24 cellular contexts compared by ENCODE assay signal in genomic region chr2:241308267-241308666, GRCh38. TPM values are rescaled to one million over a fixed set of nuclear protein-coding genes. Genes with fewer than 3 reads are reported as not detected.
A peak's percentile ranks its signal among the peaks of the same experiment; 100 is the strongest.
DNase-seq lines count a peak whose midpoint lies in the region; TF ChIP-seq lines count a peak whose summit lies in the region.
"Had no signal": no experiment of that assay in that cellular context is flagged by ENCODE, and none has a peak within 500 bp of the region (broad histone marks: within the 10 kb centered on the region; RNA-seq: fewer than 3 reads in every experiment).

No MANE protein-coding gene starts in this region.

- H3K4me1 ChIP-seq in KMS-11 (ENCODE audit: low read depth, poor library complexity, severe bottlenecking) (peaks cover 98% of the 10 kb centered on the region), neural progenitor cell (no peaks in the 10 kb centered on the region), ascending aorta (peaks cover 0 to 12% of the 10 kb centered on the region in 2 donors), neuronal stem cell (ENCODE audit: control insufficient read depth in 2 of 2, insufficient read depth in 1 of 2, low read depth in 1 of 2, low read length in 2 of 2) (no peaks in the 10 kb centered on the region)

- H4K8ac ChIP-seq in neuronal stem cell (ENCODE audit: low read depth, low read length) = no peak overlapping the region

- no peak overlapping the region for H2BK12ac ChIP-seq in neuronal stem cell (ENCODE audit: low read length)

- no peaks in the 10 kb centered on the region for H3K27me3 Mint-ChIP-seq in activated T-cell treated with anti-CD3 and anti-CD28 coated beads, Interleukin-2, amount 50 U/mL, for 24 hours
- no peaks in the 10 kb centered on the region for H3K27me3 Mint-ChIP-seq in neural progenitor cell (ENCODE audit: insufficient read depth, low read depth)

- H3K4me2 ChIP-seq in KMS-11 = peak overlapping the region; percentile 67
- no peak overlapping the region for H3K4me2 ChIP-seq in neural progenitor cell
- H3K4me2 ChIP-seq in neuronal stem cell (ENCODE audit: insufficient read depth, low read length, poor library complexity, severe bottlenecking) = no peak overlapping the region
- H3K4me2 ChIP-seq: A549 had no signal

- no peak overlapping the region for H3K4me3 Mint-ChIP-seq in activated T-cell treated with anti-CD3 and anti-CD28 coated beads, Interleukin-2, amount 50 U/mL, for 24 hours
- H3K4me3 Mint-ChIP-seq in neural progenitor cell = no peak overlapping the region
- H3K4me3 Mint-ChIP-seq: H9 had no signal

- no peak overlapping the region for H2BK15ac ChIP-seq in neuronal stem cell (ENCODE audit: low read length)

- no peak for DNase-seq in activated T-cell treated with anti-CD3 and anti-CD28 coated beads, Interleukin-2, amount 50 U/mL, for 24 hours
- DNase-seq in activated T-cell treated with anti-CD3 and anti-CD28 coated beads, Interleukin-2, amount 50 U/mL, for 48 hours = no peak
- DNase-seq in choroid plexus epithelial cell (ENCODE audit: low read depth) (peak; percentile 33), neural progenitor cell (ENCODE audit: low spot score) (no peak), ascending aorta (ENCODE audit: low spot score in 2 of 2) (no peak), neuronal stem cell (ENCODE audit: low spot score) (no peak)
- DNase-seq in effector CD4-positive, alpha-beta T cell = no peak
- DNase-seq: activated CD4-positive, alpha-beta T cell treated with anti-CD3 and anti-CD28 coated beads, Interleukin-2, amount 50 U/mL, for 48 hours; activated naive CD4-positive, alpha-beta T cell treated with Interleukin-2 at 50 U/mL for 16 hours; activated T-cell treated with anti-CD3 and anti-CD28 coated beads, Interleukin-2, amount 50 U/mL, for 1 hour; aorta; cerebellar nuclear complex; effector CD8-positive, alpha-beta T cell; H9; NCI-H146; NCI-H526; ovary; right cardiac atrium; stimulated activated CD4-positive, alpha-beta T cell treated with anti-CD3 and anti-CD28 coated beads, Interleukin-15, amount 100 ng/mL, for 24 hours; stimulated activated CD8-positive, alpha-beta memory T cell treated with anti-CD3 and anti-CD28 coated beads, Interleukin-4, amount 100 ng/mL, for 48 hours; substantia nigra had no signal

- no peaks in the 10 kb centered on the region for H3K9me3 Mint-ChIP-seq in activated T-cell treated with anti-CD3 and anti-CD28 coated beads, Interleukin-2, amount 50 U/mL, for 24 hours
- no peaks in the 10 kb centered on the region for H3K9me3 Mint-ChIP-seq in neural progenitor cell
- H3K9me3 Mint-ChIP-seq: H9 had no signal

- H3K9me3 ChIP-seq in neural progenitor cell (ENCODE audit: low read depth) = no peaks in the 10 kb centered on the region
- H3K9me3 ChIP-seq in ascending aorta = no peaks in the 10 kb centered on the region
- H3K9me3 ChIP-seq in neuronal stem cell (replicated peaks in 1 of 2; ENCODE audit: control insufficient read depth in 2 of 2, insufficient read depth in 1 of 2, low read depth in 1 of 2, low read length in 2 of 2) = no peaks in the 10 kb centered on the region
- H3K9me3 ChIP-seq: A549, gastroesophageal sphincter, ovary had no signal

- H3K27ac Mint-ChIP-seq in activated T-cell treated with anti-CD3 and anti-CD28 coated beads, Interleukin-2, amount 50 U/mL, for 24 hours = peak overlapping the region; percentile 44
- no peak overlapping the region for H3K27ac Mint-ChIP-seq in neural progenitor cell

- H3K27ac ChIP-seq in KMS-11 = peak overlapping the region; percentile 73; the same call in 1 of the 2 replicates
- H3K27ac ChIP-seq in neural progenitor cell = no peak overlapping the region
- no peak overlapping the region for H3K27ac ChIP-seq in ascending aorta
- H3K27ac ChIP-seq in neuronal stem cell (replicated peaks; ENCODE audit: low read length) = no peak overlapping the region
- H3K27ac ChIP-seq: A549, gastroesophageal sphincter, ovary had no signal

- no peak overlapping the region for H4K91ac ChIP-seq in neuronal stem cell (ENCODE audit: low read depth, low read length, poor library complexity)

- H3K27me3 ChIP-seq in KMS-11 (ENCODE audit: insufficient read depth, low read depth) (no peaks in the 10 kb centered on the region), neural progenitor cell (no peaks in the 10 kb centered on the region), ascending aorta (no peaks in the 10 kb centered on the region), neuronal stem cell (ENCODE audit: control insufficient read depth in 3 of 3, insufficient read depth in 3 of 3, low read depth in 1 of 3, low read length in 3 of 3) (no peaks in the 10 kb centered on the region)
- H3K27me3 ChIP-seq: gastroesophageal sphincter, ovary had no signal

- peaks cover 48% of the 10 kb centered on the region for H3K36me3 Mint-ChIP-seq in activated T-cell treated with anti-CD3 and anti-CD28 coated beads, Interleukin-2, amount 50 U/mL, for 24 hours (ENCODE audit: low read depth)
- peaks cover 6% of the 10 kb centered on the region for H3K36me3 Mint-ChIP-seq in neural progenitor cell

- WGBS in neuronal stem cell (ENCODE audit: extremely low coverage in 2 of 2, insufficient read length in 2 of 2, insufficient replicate concordance in 1 of 2), 2 donors = no CpG with 5 or more reads among the region's 5 CpGs

- no peak overlapping the region for H3K14ac ChIP-seq in neuronal stem cell (ENCODE audit: low read length)

- no peaks in the 10 kb centered on the region for H3F3A ChIP-seq in neural progenitor cell (ENCODE audit: low read depth)

- no peaks in the 10 kb centered on the region for H4K20me1 ChIP-seq in KMS-11 (ENCODE audit: insufficient read depth)
- peaks cover 72% of the 10 kb centered on the region for H4K20me1 ChIP-seq in neural progenitor cell (ENCODE audit: low read depth)

- no peak overlapping the region for H3K23ac ChIP-seq in neuronal stem cell (ENCODE audit: low read depth, low read length, poor library complexity)

- peaks cover 81% of the 10 kb centered on the region for H3K4me1 Mint-ChIP-seq in activated T-cell treated with anti-CD3 and anti-CD28 coated beads, Interleukin-2, amount 50 U/mL, for 24 hours (ENCODE audit: low read depth)
- H3K4me1 Mint-ChIP-seq in neural progenitor cell = peaks cover 13% of the 10 kb centered on the region

- no peak overlapping the region for H2BK5ac ChIP-seq in neuronal stem cell (ENCODE audit: low read length)

- H3K79me2 ChIP-seq in KMS-11 (ENCODE audit: insufficient read depth, low read depth) (peaks cover 93% of the 10 kb centered on the region), neural progenitor cell (ENCODE audit: low read depth) (peaks cover 100% of the 10 kb centered on the region)

- no peak overlapping the region for H3K18ac ChIP-seq in neuronal stem cell (ENCODE audit: low read length)

- H3K36me3 ChIP-seq in KMS-11 (ENCODE audit: insufficient read depth) = no peaks in the 10 kb centered on the region
- H3K36me3 ChIP-seq in neural progenitor cell = no peaks in the 10 kb centered on the region
- H3K36me3 ChIP-seq in ascending aorta = no peaks in the 10 kb centered on the region
- peaks cover 0 to 18% of the 10 kb centered on the region in 2 donors for H3K36me3 ChIP-seq in neuronal stem cell (replicated peaks in 1 of 2; ENCODE audit: control insufficient read depth in 2 of 2, insufficient read depth in 2 of 2, low read length in 2 of 2)
- H3K36me3 ChIP-seq: gastroesophageal sphincter, ovary had no signal

- H2AFZ ChIP-seq in KMS-11 (ENCODE audit: low read depth) = no peak overlapping the region
- H2AFZ ChIP-seq in neural progenitor cell (replicated peaks) = no peak overlapping the region
- H2AFZ ChIP-seq in neuronal stem cell (ENCODE audit: low read length) = no peak overlapping the region

- H3K79me1 ChIP-seq in neuronal stem cell (ENCODE audit: low read depth, low read length) = peaks cover 14% of the 10 kb centered on the region

- H3K4ac ChIP-seq in neuronal stem cell (ENCODE audit: low read length) = no peak overlapping the region

- H3K4me3 ChIP-seq in KMS-11 (IDR thresholded peaks at IDR 0.05; ENCODE audit: insufficient read depth, low read depth, low read length) = no peak overlapping the region
- no peak overlapping the region for H3K4me3 ChIP-seq in choroid plexus epithelial cell (ENCODE audit: low read depth, low read length)
- H3K4me3 ChIP-seq in neural progenitor cell = no peak overlapping the region
- H3K4me3 ChIP-seq in ascending aorta = no peak overlapping the region
- H3K4me3 ChIP-seq in neuronal stem cell (ENCODE audit: low read length in 2 of 2) = no peak overlapping the region
- H3K4me3 ChIP-seq: A549, gastroesophageal sphincter, ovary had no signal

- intact Hi-C loops in ascending aorta (cut with DNase I) = no loop called here

- H2AK5ac ChIP-seq in neuronal stem cell (ENCODE audit: low read depth, low read length) = no peak overlapping the region

- TF ChIP-seq CTCF in KMS-11 (conservative IDR thresholded peaks at IDR 0.05; ENCODE audit: low read depth, low read length) = no peak
- TF ChIP-seq CTCF in choroid plexus epithelial cell (conservative IDR thresholded peaks at IDR 0.05; ENCODE audit: low read depth, low read length) = no peak
- TF ChIP-seq CTCF in neural progenitor cell (IDR thresholded peaks at IDR 0.05) = no peak
- no peak for TF ChIP-seq CTCF in ascending aorta (IDR thresholded peaks at IDR 0.05)

- H2BK120ac ChIP-seq in neuronal stem cell (ENCODE audit: low read depth, low read length) = no peak overlapping the region

- no peak overlapping the region for H3K9ac ChIP-seq in KMS-11
- H3K9ac ChIP-seq in neural progenitor cell = peak overlapping the region; percentile 6
- no peak overlapping the region for H3K9ac ChIP-seq in neuronal stem cell (ENCODE audit: low read depth, low read length, poor library complexity)

RNA-seq across cellular contexts. Expression of gene HDLBP, which starts 7.2 kb away (rescaled TPM):
- 251 and 269 TPM in 2 replicates for total RNA-seq in neural progenitor cell (ENCODE audit: low replicate concordance)
- 308 TPM for total RNA-seq in ascending aorta
- polyA plus RNA-seq in neuronal stem cell (2013, experiment 1 of 2) = 203 TPM
- polyA plus RNA-seq in neuronal stem cell (2013, experiment 2 of 2) = 195 TPM

RNA-seq across cellular contexts. Expression of gene SEPTIN2, which starts 7.5 kb away (rescaled TPM):
- total RNA-seq in neural progenitor cell (ENCODE audit: low replicate concordance) = 452 and 632 TPM in 2 replicates
- 248 TPM for total RNA-seq in ascending aorta
- 264 TPM for polyA plus RNA-seq in neuronal stem cell (2013, experiment 1 of 2)
- polyA plus RNA-seq in neuronal stem cell (2013, experiment 2 of 2) = 273 TPM

RNA-seq across cellular contexts. Expression of gene FARP2, which starts 47.8 kb away (rescaled TPM):
- total RNA-seq in neural progenitor cell (ENCODE audit: low replicate concordance) (28.6 and 32.3 TPM in 2 replicates), ascending aorta (19.6 TPM)
- polyA plus RNA-seq in neuronal stem cell (2013, experiment 1 of 2) = 11.9 TPM
- polyA plus RNA-seq in neuronal stem cell (2013, experiment 2 of 2) = 11.2 TPM
